In genomic region chr4:91220315-91220714, GRCh38 we compare ENCODE assay signal across 17 cellular contexts.
A peak's percentile ranks its signal among the peaks of the same experiment; 100 is the strongest.
DNase-seq lines count a peak whose midpoint lies in the region; ATAC-seq, FAIRE-seq and TF ChIP-seq lines count a peak whose summit lies in the region.
"Had no signal": no experiment of that assay in that cellular context is flagged by ENCODE, and none has a peak within 500 bp of the region (broad histone marks: within the 10 kb centered on the region; RNA-seq: fewer than 3 reads in every experiment).

No MANE protein-coding gene starts in this region.

- no peak overlapping the region for H3K27ac ChIP-seq in left lung
- H3K27ac ChIP-seq: BLaER1 treated with 17β-estradiol and CSF1 and Interleukin-3, amounts not matched to agents 10 nM and 100 nM; GM23248 had no signal

- no peak for TF ChIP-seq CTCF in D721Med (IDR thresholded peaks at IDR 0.05; ENCODE audit: insufficient read depth, missing control alignments)
- TF ChIP-seq CTCF in mucosa of descending colon (IDR thresholded peaks at IDR 0.05): no peak
- no peak for TF ChIP-seq CTCF in left lung (IDR thresholded peaks at IDR 0.05)

- H3K9me3 ChIP-seq in mucosa of descending colon (no peaks in the 10 kb centered on the region), left lung (peaks cover 0 to 20% of the 10 kb centered on the region in 2 donors)
- H3K9me3 ChIP-seq: HAP-1 had no signal

- H3K36me3 ChIP-seq in mucosa of descending colon (ENCODE audit: low read depth) (no peaks in the 10 kb centered on the region), left lung (no peaks in the 10 kb centered on the region)
- H3K36me3 ChIP-seq: BLaER1 treated with 17β-estradiol and CSF1 and Interleukin-3, amounts not matched to agents 10 nM and 100 nM; HAP-1 had no signal

- no peak for ATAC-seq in mucosa of descending colon
- ATAC-seq in left lung: no peak
- ATAC-seq: CD8-positive, alpha-beta T cell; GM12878 had no signal

- intact Hi-C loops in mucosa of descending colon (cut with DNase I, micrococcal nuclease): no loop called here
- intact Hi-C loops in left lung (cut with DNase I): no loop called here

- H3K4me3 ChIP-seq in mucosa of descending colon (no peak overlapping the region), left lung (no peak overlapping the region)
- H3K4me3 ChIP-seq: BLaER1 treated with 17β-estradiol and CSF1 and Interleukin-3, amounts not matched to agents 10 nM and 100 nM; GM12878; GM23248; HAP-1 had no signal

- DNase-seq in D721Med (ENCODE audit: insufficient read length, low spot score) (no peak), NCI-H2171 treated with DMSO at 0.1 percent for 48 hours (lab: John Stamatoyannopoulos, UW) (peak; percentile 72), inferior parietal cortex (ENCODE audit: extremely low spot score) (peak; percentile 24), superior temporal gyrus (ENCODE audit: extremely low spot score) (peak; percentile 39), mucosa of descending colon (no peak), left lung (no peak)
- DNase-seq: Calu3; CD8-positive, alpha-beta T cell; DMS 273 treated with DMSO at 0.1 percent for 48 hours; DMS53; DND-41; EL; GM23248 had no signal

- peak; percentile 60 for FAIRE-seq in D721Med (lab: Jason Lieb, UNC)
- FAIRE-seq: GM12878, GM19239 had no signal

- no peaks in the 10 kb centered on the region for H3K27me3 ChIP-seq in left lung
- H3K27me3 ChIP-seq: BLaER1 treated with 17β-estradiol and CSF1 and Interleukin-3, amounts not matched to agents 10 nM and 100 nM had no signal

- H3K4me1 ChIP-seq in mucosa of descending colon (ENCODE audit: low read depth) (no peaks in the 10 kb centered on the region), left lung (no peaks in the 10 kb centered on the region)
- H3K4me1 ChIP-seq: BLaER1 treated with 17β-estradiol and CSF1 and Interleukin-3, amounts not matched to agents 10 nM and 100 nM; HAP-1 had no signal

Comparison
In these comparisons a context has a peak if more than half of its experiments do, and no peak if none do; other contexts are left out.
1. DNase-seq: peak in NCI-H2171 treated with DMSO at 0.1 percent for 48 hours (single experiment), inferior parietal cortex (single experiment) and superior temporal gyrus (single experiment); none in D721Med (single experiment), mucosa of descending colon (0 of 3) and left lung (0 of 2).